34 cellular contexts compared by ENCODE assay signal in the genomic region with DNA sequence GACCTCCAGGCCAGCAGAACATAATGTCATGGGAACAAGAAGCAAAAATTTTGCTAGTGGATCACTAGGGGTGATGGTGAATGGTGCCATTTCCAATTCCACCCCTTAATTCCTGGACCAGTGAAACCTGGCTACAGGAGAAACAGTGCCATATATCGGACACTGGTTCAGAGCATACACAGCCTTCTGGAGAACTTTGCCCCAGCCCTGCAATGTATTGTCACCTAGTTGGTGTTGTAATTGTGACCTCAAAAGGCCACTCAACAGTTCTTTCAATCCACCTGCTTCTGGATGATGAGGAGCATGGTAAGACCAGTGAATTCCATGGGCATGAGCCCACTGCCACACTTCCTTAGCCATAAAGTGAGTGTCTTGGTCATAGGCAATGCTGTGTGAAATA.
"Had no signal": no experiment of that assay in that cellular context is flagged by ENCODE, and none has a peak within 500 bp of the region (broad histone marks: within the 10 kb centered on the region; RNA-seq: fewer than 3 reads in every experiment).

No MANE protein-coding gene starts in this region.

- H3K27me3 ChIP-seq: MG63 had no signal

- H3K4me3 ChIP-seq: MG63 had no signal

- H3K36me3 ChIP-seq: MG63 had no signal

- DNase-seq: Karpas-422, Kasumi-1, MM.1S, MV-4-11, NCI-H1048, NCI-H1092, NCI-H1092 treated with DMSO at 0.1 percent for 48 hours, NCI-H1105, NCI-H1105 treated with DMSO at 0.1 percent for 48 hours, NCI-H1417, NCI-H1417 treated with DMSO at 0.1 percent for 48 hours, NCI-H1436, NCI-H1436 treated with DMSO at 0.1 percent for 48 hours, NCI-H146, NCI-H1694, NCI-H1694 treated with DMSO at 0.1 percent for 48 hours, NCI-H187, NCI-H187 treated with DMSO at 0.1 percent for 48 hours, NCI-H1930, NCI-H2029, NCI-H2029 treated with DMSO at 0.1 percent for 48 hours, NCI-H2081, NCI-H2081 treated with DMSO at 0.1 percent for 48 hours, NCI-H2107, NCI-H2171, NCI-H2171 treated with DMSO at 0.1 percent for 48 hours, NCI-H2227 treated with DMSO at 0.1 percent for 48 hours, NCI-H226, NCI-H345, NCI-H446, NCI-H446 treated with DMSO at 0.1 percent for 48 hours, NCI-H510A, NCI-H510A treated with DMSO at 0.1 percent for 48 hours had no signal
